In genomic region chr11:47441421-47441820, GRCh38 we compare ENCODE assay signal across 11 cellular contexts. TPM values are rescaled to one million over a fixed set of nuclear protein-coding genes. Genes with fewer than 3 reads are reported as not detected.
"Had no signal": no experiment of that assay in that cellular context is flagged by ENCODE, and none has a peak within 500 bp of the region (broad histone marks: within the 10 kb centered on the region; RNA-seq: fewer than 3 reads in every experiment).

No MANE protein-coding gene starts in this region.

- H3K9me3 ChIP-seq: HAP-1 had no signal

- H3K27me3 Mint-ChIP-seq: IgD-negative memory B cell had no signal

- ATAC-seq: HCT116 had no signal

- DNase-seq: GM23248, GOT3, HFFc6, KBM-7 had no signal

- H3K9me3 Mint-ChIP-seq: HFFc6, IgD-negative memory B cell had no signal

- H3K27ac Mint-ChIP-seq: HFFc6, IgD-negative memory B cell had no signal

- H2AFZ ChIP-seq: GM23248 had no signal

- H3K4me3 ChIP-seq: GM23248, HAP-1 had no signal

- H3K4me3 Mint-ChIP-seq: HFFc6, IgD-negative memory B cell had no signal

- H3K36me3 Mint-ChIP-seq: IgD-negative memory B cell had no signal

- H3K9ac ChIP-seq: GM23248, KMS-11 had no signal

- H3K4me2 ChIP-seq: KMS-11 had no signal

- H3K27ac ChIP-seq: GM23248, HL-60, KMS-11 had no signal

- H3K4me1 Mint-ChIP-seq: IgD-negative memory B cell had no signal

- H3K36me3 ChIP-seq: HAP-1 had no signal

- H3K4me1 ChIP-seq: HAP-1 had no signal

RNA-seq across cellular contexts. Expression of gene RAPSN, which starts 7.5 kb away (rescaled TPM):
- total RNA-seq: H4, HT1080 had no signal
